In the genomic region with DNA sequence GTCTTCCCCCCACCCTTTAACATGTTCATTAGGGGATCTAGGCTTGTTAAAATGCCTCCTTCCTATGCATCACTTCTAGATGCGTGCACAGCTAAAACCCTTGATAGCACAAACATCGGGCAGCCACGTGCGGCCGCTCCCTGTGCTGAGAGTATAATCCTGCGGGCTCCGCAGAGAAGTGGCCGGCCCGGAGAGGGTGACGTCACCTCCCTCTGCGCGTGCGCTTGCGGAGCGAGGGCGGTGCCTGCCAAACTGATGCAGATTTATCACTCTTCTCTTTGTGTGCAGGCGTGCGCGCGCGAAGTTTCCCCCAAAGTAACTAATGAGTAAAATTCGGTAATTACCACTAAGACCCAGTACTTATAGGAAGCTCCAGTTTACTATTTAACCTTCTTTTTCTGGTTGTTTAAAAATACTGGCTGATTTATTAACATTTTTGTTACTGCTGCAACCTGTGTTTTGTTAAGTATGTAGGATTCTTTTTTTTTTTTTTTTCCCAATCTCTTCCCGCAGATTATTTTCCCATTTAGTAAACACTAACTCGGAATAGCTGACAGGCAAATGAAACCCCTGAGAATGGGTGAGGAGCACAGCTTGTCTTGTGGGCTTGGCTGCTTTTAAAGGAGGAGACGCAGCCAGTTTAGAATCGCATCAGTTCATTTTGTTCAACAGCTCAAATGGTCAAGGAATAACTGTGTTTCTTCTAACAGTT, we compare ENCODE assay signal across 8 cellular contexts.
DNase-seq lines count a peak whose midpoint lies in the region; ATAC-seq, FAIRE-seq and TF ChIP-seq lines count a peak whose summit lies in the region.

No MANE protein-coding gene starts in this region.

- ATAC-seq in A549 (peak; percentile 82 to 84), GM18520 (IDR thresholded peaks at IDR 0.05; ENCODE audit: unreplicated experiment) (peak; percentile 87), HG03025 (IDR thresholded peaks at IDR 0.05; ENCODE audit: low FRiP score, unreplicated experiment) (peak; percentile 82)

- peak overlapping the region; percentile 34 for H3K4me3 ChIP-seq in A549
- H3K4me3 ChIP-seq in breast epithelium, result peak overlapping the region; percentile 5 to 50 (median 36)

- peak; percentile 52 for TF ChIP-seq POLR2A in A549 (IDR thresholded peaks at IDR 0.05; ENCODE audit: low read length)
- TF ChIP-seq POLR2A in breast epithelium (IDR thresholded peaks at IDR 0.05), result no peak

- 2% methylated on average over 26 of the region's 26 CpGs for WGBS in A549 (ENCODE audit: missing lambda C conversion rate)

- CTCF ChIA-PET in A549 (lab: Yijun Ruan, JAX), result interaction anchor here (0.7 to 1.7 kb wide), 6 partner anchors 60 to 124 kb away, joined by 3 to 4 read pairs (median 3); a partner anchor contains a TSS

- peak overlapping the region; percentile 81 for H3K4me2 ChIP-seq in A549

- H3K4me1 ChIP-seq in A549 (peaks cover 81% of the 10 kb centered on the region), breast epithelium (peaks cover 0 to 3% of the 10 kb centered on the region in 2 donors)

- TF ChIP-seq CTCF in A549 (IDR thresholded peaks at IDR 0.05), result no peak
- TF ChIP-seq CTCF in VCaP (conservative IDR thresholded peaks at IDR 0.05), result no peak
- no peak for TF ChIP-seq CTCF in breast epithelium (IDR thresholded peaks at IDR 0.05)

- H3K9me3 ChIP-seq in A549 (no peaks in the 10 kb centered on the region), breast epithelium (no peaks in the 10 kb centered on the region)

- peak overlapping the region; percentile 66 to 84 for H3K27ac ChIP-seq in A549
- H3K27ac ChIP-seq in VCaP, result peak overlapping the region; percentile 86
- peak overlapping the region in 1 of 2 donors; percentile 54 for H3K27ac ChIP-seq in breast epithelium

- no peak for FAIRE-seq in A549 (lab: Jason Lieb, UNC)

- intact Hi-C loops in breast epithelium (cut with DNase I; ENCODE audit: low total_unique reads), result no loop called here

- TF ChIP-seq EP300 in A549 (IDR thresholded peaks at IDR 0.05), result no peak

- peak in 1 of 2 experiments; percentile 22; a peak in 2 of 5 replicates for TF ChIP-seq RAD21 in A549 (conservative IDR thresholded peaks at IDR 0.05 in 1 of 2, IDR thresholded peaks at IDR 0.05 in 1 of 2)

- no peaks in the 10 kb centered on the region for H3K36me3 ChIP-seq in breast epithelium

- POLR2A ChIA-PET in A549 (lab: Yijun Ruan, JAX), result interaction anchor here (1.2 to 1.7 kb wide), 3 partner anchors 51 to 79 kb away, joined by 4 to 6 read pairs (median 5); no protein-coding TSS in a partner anchor

- DNase-seq in A549 (ENCODE audit: low read depth in 1 of 2, low spot score in 1 of 2), result peak; percentile 88 to 93
- peak; percentile 87 for DNase-seq in NCI-H2029 treated with DMSO at 0.1 percent for 48 hours (lab: John Stamatoyannopoulos, UW)
- DNase-seq in breast epithelium (ENCODE audit: low spot score in 2 of 2), result peak; percentile 85 to 90
- peak; percentile 90 for DNase-seq in inferior parietal cortex (ENCODE audit: extremely low spot score)
- DNase-seq in stimulated activated CD4-positive, alpha-beta T cell treated with anti-CD3 and anti-CD28 coated beads, Interleukin-12 subunit alpha, Interleukin-12 subunit beta, amount 100 ng/mL, for 4 hours, result peak; percentile 65

- no peaks in the 10 kb centered on the region for H3K27me3 ChIP-seq in breast epithelium

TF ChIP-seq in A549, 52 proteins besides CTCF, POLR2A, EP300 and RAD21 (continues in another document):
- TF ChIP-seq, protein P1, sequence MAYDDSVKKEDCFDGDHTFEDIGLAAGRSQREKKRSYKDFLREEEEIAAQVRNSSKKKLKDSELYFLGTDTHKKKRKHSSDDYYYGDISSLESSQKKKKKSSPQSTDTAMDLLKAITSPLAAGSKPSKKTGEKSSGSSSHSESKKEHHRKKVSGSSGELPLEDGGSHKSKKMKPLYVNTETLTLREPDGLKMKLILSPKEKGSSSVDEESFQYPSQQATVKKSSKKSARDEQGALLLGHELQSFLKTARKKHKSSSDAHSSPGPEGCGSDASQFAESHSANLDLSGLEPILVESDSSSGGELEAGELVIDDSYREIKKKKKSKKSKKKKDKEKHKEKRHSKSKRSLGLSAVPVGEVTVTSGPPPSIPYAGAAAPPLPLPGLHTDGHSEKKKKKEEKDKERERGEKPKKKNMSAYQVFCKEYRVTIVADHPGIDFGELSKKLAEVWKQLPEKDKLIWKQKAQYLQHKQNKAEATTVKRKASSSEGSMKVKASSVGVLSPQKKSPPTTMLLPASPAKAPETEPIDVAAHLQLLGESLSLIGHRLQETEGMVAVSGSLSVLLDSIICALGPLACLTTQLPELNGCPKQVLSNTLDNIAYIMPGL (CRISPR knock-in tag; IDR thresholded peaks at IDR 0.05; ENCODE audit: borderline replicate concordance), result no peak
- TF ChIP-seq HDAC2 (IDR thresholded peaks at IDR 0.05) (no peak), GATA3 (IDR thresholded peaks at IDR 0.05; ENCODE audit: borderline replicate concordance) (no peak), TP53 (CRISPR knock-in tag; IDR thresholded peaks at IDR 0.05) (no peak), ZNF302 (CRISPR knock-in tag; IDR thresholded peaks at IDR 0.05) (no peak), JUNB (IDR thresholded peaks at IDR 0.05) (no peak), SREBF2 (IDR thresholded peaks at IDR 0.05) (no peak), PHF8 (IDR thresholded peaks at IDR 0.05; ENCODE audit: borderline replicate concordance, low read depth) (no peak), ZSCAN20 (CRISPR knock-in tag; IDR thresholded peaks at IDR 0.05) (no peak), CEBPB (IDR thresholded peaks at IDR 0.05) (no peak), JUN (IDR thresholded peaks at IDR 0.05) (peak in 1 of 2 experiments; percentile 52; a peak in 1 of 5 replicates), CBX2 (IDR thresholded peaks at IDR 0.05; ENCODE audit: borderline replicate concordance, low read depth) (no peak), MAZ (IDR thresholded peaks at IDR 0.05; ENCODE audit: borderline replicate concordance, low read depth, low read length) (no peak), POLR2AphosphoS2 (conservative IDR thresholded peaks at IDR 0.05; ENCODE audit: low read length) (no peak), CHD2 (IDR thresholded peaks at IDR 0.05; ENCODE audit: low read length, partially characterized antibody) (no peak), HOXA7 (CRISPR knock-in tag; IDR thresholded peaks at IDR 0.05) (no peak), EHF (CRISPR knock-in tag; IDR thresholded peaks at IDR 0.05) (no peak), CHD4 (IDR thresholded peaks at IDR 0.05; ENCODE audit: borderline replicate concordance) (no peak), FOSL2 (IDR thresholded peaks at IDR 0.05) (no peak), FOSL2 (CRISPR knock-in tag; IDR thresholded peaks at IDR 0.05) (peak; percentile 90), ESRRA (IDR thresholded peaks at IDR 0.05; ENCODE audit: borderline replicate concordance, low read length) (no peak), MAFK (IDR thresholded peaks at IDR 0.05; ENCODE audit: partially characterized antibody) (peak; percentile 11), EHMT2 (IDR thresholded peaks at IDR 0.05; ENCODE audit: low read depth) (no peak), KDM1A (IDR thresholded peaks at IDR 0.05; ENCODE audit: low read depth) (no peak), KDM5A (IDR thresholded peaks at IDR 0.05) (no peak), FOXS1 (CRISPR knock-in tag; IDR thresholded peaks at IDR 0.05) (no peak)
- TF ChIP-seq, protein P2, sequence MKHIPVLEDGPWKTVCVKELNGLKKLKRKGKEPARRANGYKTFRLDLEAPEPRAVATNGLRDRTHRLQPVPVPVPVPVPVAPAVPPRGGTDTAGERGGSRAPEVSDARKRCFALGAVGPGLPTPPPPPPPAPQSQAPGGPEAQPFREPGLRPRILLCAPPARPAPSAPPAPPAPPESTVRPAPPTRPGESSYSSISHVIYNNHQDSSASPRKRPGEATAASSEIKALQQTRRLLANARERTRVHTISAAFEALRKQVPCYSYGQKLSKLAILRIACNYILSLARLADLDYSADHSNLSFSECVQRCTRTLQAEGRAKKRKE (CRISPR knock-in tag; IDR thresholded peaks at IDR 0.05; ENCODE audit: low read depth), result no peak
- TF ChIP-seq, protein P3, sequence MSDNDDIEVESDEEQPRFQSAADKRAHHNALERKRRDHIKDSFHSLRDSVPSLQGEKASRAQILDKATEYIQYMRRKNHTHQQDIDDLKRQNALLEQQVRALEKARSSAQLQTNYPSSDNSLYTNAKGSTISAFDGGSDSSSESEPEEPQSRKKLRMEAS (IDR thresholded peaks at IDR 0.05), result peak; percentile 98
- TF ChIP-seq, protein P4, sequence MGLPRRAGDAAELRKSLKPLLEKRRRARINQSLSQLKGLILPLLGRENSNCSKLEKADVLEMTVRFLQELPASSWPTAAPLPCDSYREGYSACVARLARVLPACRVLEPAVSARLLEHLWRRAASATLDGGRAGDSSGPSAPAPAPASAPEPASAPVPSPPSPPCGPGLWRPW (IDR thresholded peaks at IDR 0.05), result no peak
- TF ChIP-seq, protein P5, sequence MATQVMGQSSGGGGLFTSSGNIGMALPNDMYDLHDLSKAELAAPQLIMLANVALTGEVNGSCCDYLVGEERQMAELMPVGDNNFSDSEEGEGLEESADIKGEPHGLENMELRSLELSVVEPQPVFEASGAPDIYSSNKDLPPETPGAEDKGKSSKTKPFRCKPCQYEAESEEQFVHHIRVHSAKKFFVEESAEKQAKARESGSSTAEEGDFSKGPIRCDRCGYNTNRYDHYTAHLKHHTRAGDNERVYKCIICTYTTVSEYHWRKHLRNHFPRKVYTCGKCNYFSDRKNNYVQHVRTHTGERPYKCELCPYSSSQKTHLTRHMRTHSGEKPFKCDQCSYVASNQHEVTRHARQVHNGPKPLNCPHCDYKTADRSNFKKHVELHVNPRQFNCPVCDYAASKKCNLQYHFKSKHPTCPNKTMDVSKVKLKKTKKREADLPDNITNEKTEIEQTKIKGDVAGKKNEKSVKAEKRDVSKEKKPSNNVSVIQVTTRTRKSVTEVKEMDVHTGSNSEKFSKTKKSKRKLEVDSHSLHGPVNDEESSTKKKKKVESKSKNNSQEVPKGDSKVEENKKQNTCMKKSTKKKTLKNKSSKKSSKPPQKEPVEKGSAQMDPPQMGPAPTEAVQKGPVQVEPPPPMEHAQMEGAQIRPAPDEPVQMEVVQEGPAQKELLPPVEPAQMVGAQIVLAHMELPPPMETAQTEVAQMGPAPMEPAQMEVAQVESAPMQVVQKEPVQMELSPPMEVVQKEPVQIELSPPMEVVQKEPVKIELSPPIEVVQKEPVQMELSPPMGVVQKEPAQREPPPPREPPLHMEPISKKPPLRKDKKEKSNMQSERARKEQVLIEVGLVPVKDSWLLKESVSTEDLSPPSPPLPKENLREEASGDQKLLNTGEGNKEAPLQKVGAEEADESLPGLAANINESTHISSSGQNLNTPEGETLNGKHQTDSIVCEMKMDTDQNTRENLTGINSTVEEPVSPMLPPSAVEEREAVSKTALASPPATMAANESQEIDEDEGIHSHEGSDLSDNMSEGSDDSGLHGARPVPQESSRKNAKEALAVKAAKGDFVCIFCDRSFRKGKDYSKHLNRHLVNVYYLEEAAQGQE (IDR thresholded peaks at IDR 0.05), result no peak
